In genomic region chr6:20811112-20811746, GRCh38 we compare ENCODE assay signal across 1 cellular context.
TF ChIP-seq lines count a peak whose summit lies in the region.

No MANE protein-coding gene starts in this region.

TF ChIP-seq in K562, 482 proteins besides CTCF, POLR2A, EP300 and RAD21 (continued from another document):
- TF ChIP-seq, protein P1, sequence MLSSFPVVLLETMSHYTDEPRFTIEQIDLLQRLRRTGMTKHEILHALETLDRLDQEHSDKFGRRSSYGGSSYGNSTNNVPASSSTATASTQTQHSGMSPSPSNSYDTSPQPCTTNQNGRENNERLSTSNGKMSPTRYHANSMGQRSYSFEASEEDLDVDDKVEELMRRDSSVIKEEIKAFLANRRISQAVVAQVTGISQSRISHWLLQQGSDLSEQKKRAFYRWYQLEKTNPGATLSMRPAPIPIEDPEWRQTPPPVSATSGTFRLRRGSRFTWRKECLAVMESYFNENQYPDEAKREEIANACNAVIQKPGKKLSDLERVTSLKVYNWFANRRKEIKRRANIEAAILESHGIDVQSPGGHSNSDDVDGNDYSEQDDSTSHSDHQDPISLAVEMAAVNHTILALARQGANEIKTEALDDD (IDR thresholded peaks at IDR 0.05): peak; percentile 45; the same call in 1 of the 2 replicates
- TF ChIP-seq SMAD4 (CRISPR knock-in tag; conservative IDR thresholded peaks at IDR 0.05) (peak; percentile 97), CEBPZ (IDR thresholded peaks at IDR 0.05; ENCODE audit: borderline replicate concordance, low read depth, low read length) (no peak), JUNB (CRISPR knock-in tag; conservative IDR thresholded peaks at IDR 0.05) (peak; percentile 77), FOXJ2 (tag; IDR thresholded peaks at IDR 0.05) (peak; percentile 95), GTF2E2 (tag; IDR thresholded peaks at IDR 0.05) (no peak), ZNF696 (CRISPR knock-in tag; conservative IDR thresholded peaks at IDR 0.05) (no peak), FOXK2 (conservative IDR thresholded peaks at IDR 0.05 in 1 of 2, IDR thresholded peaks at IDR 0.05 in 1 of 2; ENCODE audit: low read depth in 2 of 2) (peak; percentile 56 to 72; a peak in 3 of 4 replicates), TEAD4 (IDR thresholded peaks at IDR 0.05; ENCODE audit: low read length) (peak; percentile 73), TEAD4 (CRISPR knock-in tag; IDR thresholded peaks at IDR 0.05; ENCODE audit: borderline replicate concordance) (no peak), TGIF2 (CRISPR knock-in tag; IDR thresholded peaks at IDR 0.05) (no peak), NCOA1 (IDR thresholded peaks at IDR 0.05; ENCODE audit: low read depth) (peak; percentile 69), MAFK (IDR thresholded peaks at IDR 0.05; ENCODE audit: low read length) (peak; percentile 67), CCNT2 (IDR thresholded peaks at IDR 0.05; ENCODE audit: borderline replicate concordance, extremely low read depth, insufficient read length, low read depth, low read length) (no peak), CTBP1 (IDR thresholded peaks at IDR 0.05; ENCODE audit: borderline replicate concordance) (peak; percentile 70), PHF21A (IDR thresholded peaks at IDR 0.05; ENCODE audit: borderline replicate concordance, low read depth) (peak; percentile 81; the same call in 1 of the 2 replicates), MEIS2 (IDR thresholded peaks at IDR 0.05; ENCODE audit: partially characterized antibody) (peak; percentile 53), NCOR1 (IDR thresholded peaks at IDR 0.05) (peak; percentile 84), HDAC2 (IDR thresholded peaks at IDR 0.05) (peak; percentile 94), ZBTB40 (IDR thresholded peaks at IDR 0.05) (peak; percentile 49; the same call in 1 of the 2 replicates), ZBTB40 (CRISPR knock-in tag; IDR thresholded peaks at IDR 0.05) (no peak), CBFA2T3 (IDR thresholded peaks at IDR 0.05) (peak; percentile 59), GABPB1 (CRISPR knock-in tag; IDR thresholded peaks at IDR 0.05) (no peak; the same call in 1 of the 2 replicates), CEBPB (tag; IDR thresholded peaks at IDR 0.05) (peak; percentile 41; the same call in 1 of the 2 replicates), GTF2A2 (tag; IDR thresholded peaks at IDR 0.05) (no peak), CSDE1 (IDR thresholded peaks at IDR 0.05) (peak in 1 of 2 experiments; percentile 64; a peak in 1 of 4 replicates), GATAD2B (IDR thresholded peaks at IDR 0.05; ENCODE audit: borderline replicate concordance) (peak; percentile 77), THRAP3 (IDR thresholded peaks at IDR 0.05; ENCODE audit: borderline replicate concordance) (0 out of 2 replicates have a peak, but pooled peaks have one; percentile 39)
- TF ChIP-seq, protein P2, sequence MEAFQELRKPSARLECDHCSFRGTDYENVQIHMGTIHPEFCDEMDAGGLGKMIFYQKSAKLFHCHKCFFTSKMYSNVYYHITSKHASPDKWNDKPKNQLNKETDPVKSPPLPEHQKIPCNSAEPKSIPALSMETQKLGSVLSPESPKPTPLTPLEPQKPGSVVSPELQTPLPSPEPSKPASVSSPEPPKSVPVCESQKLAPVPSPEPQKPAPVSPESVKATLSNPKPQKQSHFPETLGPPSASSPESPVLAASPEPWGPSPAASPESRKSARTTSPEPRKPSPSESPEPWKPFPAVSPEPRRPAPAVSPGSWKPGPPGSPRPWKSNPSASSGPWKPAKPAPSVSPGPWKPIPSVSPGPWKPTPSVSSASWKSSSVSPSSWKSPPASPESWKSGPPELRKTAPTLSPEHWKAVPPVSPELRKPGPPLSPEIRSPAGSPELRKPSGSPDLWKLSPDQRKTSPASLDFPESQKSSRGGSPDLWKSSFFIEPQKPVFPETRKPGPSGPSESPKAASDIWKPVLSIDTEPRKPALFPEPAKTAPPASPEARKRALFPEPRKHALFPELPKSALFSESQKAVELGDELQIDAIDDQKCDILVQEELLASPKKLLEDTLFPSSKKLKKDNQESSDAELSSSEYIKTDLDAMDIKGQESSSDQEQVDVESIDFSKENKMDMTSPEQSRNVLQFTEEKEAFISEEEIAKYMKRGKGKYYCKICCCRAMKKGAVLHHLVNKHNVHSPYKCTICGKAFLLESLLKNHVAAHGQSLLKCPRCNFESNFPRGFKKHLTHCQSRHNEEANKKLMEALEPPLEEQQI (IDR thresholded peaks at IDR 0.05): peak; percentile 82
TF ChIP-seq in K562: peak in this region for 101.
